34 cellular contexts compared by ENCODE assay signal in the genomic region with DNA sequence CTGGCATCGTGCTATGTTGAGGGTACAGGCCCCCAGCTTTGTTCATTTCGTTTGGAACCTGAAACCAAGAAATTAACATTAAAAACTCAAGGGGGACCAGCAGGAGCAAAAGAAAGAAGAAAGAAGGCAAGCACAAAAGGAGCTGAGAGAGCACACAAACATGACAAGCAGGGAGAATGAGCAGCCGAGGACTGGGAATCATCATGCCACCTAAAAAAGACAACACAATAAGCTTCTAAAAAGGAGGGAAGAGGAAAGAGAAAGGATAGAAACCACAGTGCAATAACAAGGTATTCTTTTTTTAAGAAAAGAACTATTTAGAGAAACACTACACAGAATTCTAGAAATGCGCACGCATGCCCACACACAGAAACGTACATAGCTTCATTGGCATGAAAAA.
A peak's percentile ranks its signal among the peaks of the same experiment; 100 is the strongest.
DNase-seq lines count a peak whose midpoint lies in the region; ATAC-seq, FAIRE-seq and TF ChIP-seq lines count a peak whose summit lies in the region.
"Had no signal": no experiment of that assay in that cellular context is flagged by ENCODE, and none has a peak within 500 bp of the region (broad histone marks: within the 10 kb centered on the region; RNA-seq: fewer than 3 reads in every experiment).

No MANE protein-coding gene starts in this region.

- H3K4me3 ChIP-seq in OCI-LY1 (ENCODE audit: low read depth, low read length, poor library complexity, severe bottlenecking) (no peak overlapping the region), astrocyte (ENCODE audit: insufficient read depth, low read depth, low read length) (no peak overlapping the region)
- H3K4me3 ChIP-seq: A549; BLaER1; BLaER1 treated with 17β-estradiol and CSF1 and Interleukin-3, amounts not matched to agents 10 nM and 100 nM had no signal

- H3F3A ChIP-seq in OCI-LY1 (ENCODE audit: insufficient read depth, low read length): no peaks in the 10 kb centered on the region

- H3K9ac ChIP-seq in OCI-LY1 (ENCODE audit: low read length) (no peak overlapping the region), astrocyte (ENCODE audit: low read length) (no peak overlapping the region)
- H3K9ac ChIP-seq: BLaER1; BLaER1 treated with 17β-estradiol and CSF1 and Interleukin-3, amounts not matched to agents 10 nM and 100 nM had no signal

- H3K4me1 Mint-ChIP-seq in activated naive CD8-positive, alpha-beta T cell treated with anti-CD3 and anti-CD28 coated beads, Interleukin-2, amount 50 U/mL, for 24 hours: peaks cover 7% of the 10 kb centered on the region
- no peaks in the 10 kb centered on the region for H3K4me1 Mint-ChIP-seq in activated naive CD8-positive, alpha-beta T cell treated with anti-CD3 and anti-CD28 coated beads for 36 hours
- H3K4me1 Mint-ChIP-seq in astrocyte (ENCODE audit: low read depth, unreplicated experiment): peaks cover 7% of the 10 kb centered on the region
- H3K4me1 Mint-ChIP-seq: B cell; CD14-positive monocyte; CD4-positive, alpha-beta memory T cell; CD4-positive, CD25-positive, alpha-beta regulatory T cell; CD8-positive, alpha-beta memory T cell had no signal

- no peak overlapping the region for H2AFZ ChIP-seq in OCI-LY1 (ENCODE audit: low read length)
- H2AFZ ChIP-seq in astrocyte (ENCODE audit: low read depth, low read length): no peak overlapping the region

- H3K79me2 ChIP-seq in OCI-LY1 (ENCODE audit: insufficient read depth, low read length) (no peaks in the 10 kb centered on the region), astrocyte (ENCODE audit: insufficient read depth, low read length) (no peaks in the 10 kb centered on the region)

- no peaks in the 10 kb centered on the region for H3K27me3 ChIP-seq in OCI-LY1 (ENCODE audit: insufficient read depth, low read length)
- H3K27me3 ChIP-seq in astrocyte (ENCODE audit: insufficient read depth, low read length): no peaks in the 10 kb centered on the region
- H3K27me3 ChIP-seq: BE2C; BLaER1; BLaER1 treated with 17β-estradiol and CSF1 and Interleukin-3, amounts not matched to agents 10 nM and 100 nM had no signal

- H4K20me1 ChIP-seq in OCI-LY1 (ENCODE audit: insufficient read depth, low read length) (no peaks in the 10 kb centered on the region), astrocyte (ENCODE audit: insufficient read depth, low read length) (no peaks in the 10 kb centered on the region)
- H4K20me1 ChIP-seq: BLaER1; BLaER1 treated with 17β-estradiol and CSF1 and Interleukin-3, amounts not matched to agents 10 nM and 100 nM had no signal

- H3K27ac Mint-ChIP-seq in activated naive CD8-positive, alpha-beta T cell treated with anti-CD3 and anti-CD28 coated beads, Interleukin-2, amount 50 U/mL, for 24 hours: peak overlapping the region; percentile 43
- H3K27ac Mint-ChIP-seq in activated naive CD8-positive, alpha-beta T cell treated with anti-CD3 and anti-CD28 coated beads for 36 hours: no peak overlapping the region
- H3K27ac Mint-ChIP-seq in astrocyte (ENCODE audit: unreplicated experiment): no peak overlapping the region
- H3K27ac Mint-ChIP-seq: B cell; CD14-positive monocyte; CD4-positive, alpha-beta memory T cell; CD4-positive, alpha-beta T cell; CD4-positive, CD25-positive, alpha-beta regulatory T cell; CD8-positive, alpha-beta memory T cell; CD8-positive, alpha-beta T cell had no signal

- TF ChIP-seq CTCF in OCI-LY1 (IDR thresholded peaks at IDR 0.05; ENCODE audit: low read length): no peak
- TF ChIP-seq CTCF in astrocyte (IDR thresholded peaks at IDR 0.05; ENCODE audit: insufficient read depth, low read depth, low read length): no peak

- H3K4me2 ChIP-seq in OCI-LY1 (ENCODE audit: low read length) (no peak overlapping the region), astrocyte (ENCODE audit: low read length) (no peak overlapping the region)
- H3K4me2 ChIP-seq: A549, BLaER1 had no signal

- H3K9me3 Mint-ChIP-seq in activated naive CD8-positive, alpha-beta T cell treated with anti-CD3 and anti-CD28 coated beads, Interleukin-2, amount 50 U/mL, for 24 hours: peaks cover 4% of the 10 kb centered on the region
- peaks cover 5% of the 10 kb centered on the region for H3K9me3 Mint-ChIP-seq in activated naive CD8-positive, alpha-beta T cell treated with anti-CD3 and anti-CD28 coated beads for 36 hours
- H3K9me3 Mint-ChIP-seq in astrocyte (ENCODE audit: unreplicated experiment): no peaks in the 10 kb centered on the region
- H3K9me3 Mint-ChIP-seq: CD4-positive, alpha-beta T cell had no signal

- H3K4me1 ChIP-seq in OCI-LY1 (ENCODE audit: insufficient read depth, low read length, severe bottlenecking) (peaks cover 7% of the 10 kb centered on the region), astrocyte (ENCODE audit: insufficient read depth, low read length) (no peaks in the 10 kb centered on the region)
- H3K4me1 ChIP-seq: BE2C, BLaER1, Caco-2 had no signal

- H3K4me3 Mint-ChIP-seq in activated naive CD8-positive, alpha-beta T cell treated with anti-CD3 and anti-CD28 coated beads, Interleukin-2, amount 50 U/mL, for 24 hours: no peak overlapping the region
- no peak overlapping the region for H3K4me3 Mint-ChIP-seq in activated naive CD8-positive, alpha-beta T cell treated with anti-CD3 and anti-CD28 coated beads for 36 hours
- no peak overlapping the region for H3K4me3 Mint-ChIP-seq in astrocyte (ENCODE audit: unreplicated experiment)
- H3K4me3 Mint-ChIP-seq: B cell; CD14-positive monocyte; CD4-positive, alpha-beta memory T cell; CD4-positive, alpha-beta T cell; CD4-positive, CD25-positive, alpha-beta regulatory T cell; CD8-positive, alpha-beta memory T cell; CD8-positive, alpha-beta T cell had no signal

- peak; percentile 58 for FAIRE-seq in astrocyte (lab: Jason Lieb, UNC)
- FAIRE-seq: A204.1, A549, D721Med had no signal

- H3K36me3 Mint-ChIP-seq in activated naive CD8-positive, alpha-beta T cell treated with anti-CD3 and anti-CD28 coated beads, Interleukin-2, amount 50 U/mL, for 24 hours (ENCODE audit: low read depth): peaks cover 5% of the 10 kb centered on the region
- H3K36me3 Mint-ChIP-seq in activated naive CD8-positive, alpha-beta T cell treated with anti-CD3 and anti-CD28 coated beads for 36 hours: peaks cover 3% of the 10 kb centered on the region
- no peaks in the 10 kb centered on the region for H3K36me3 Mint-ChIP-seq in astrocyte (ENCODE audit: low read depth, unreplicated experiment)
- H3K36me3 Mint-ChIP-seq: CD14-positive monocyte; CD4-positive, alpha-beta memory T cell; CD4-positive, CD25-positive, alpha-beta regulatory T cell; CD8-positive, alpha-beta T cell had no signal

- no peaks in the 10 kb centered on the region for H3K9me3 ChIP-seq in OCI-LY1 (ENCODE audit: low read length)
- no peaks in the 10 kb centered on the region for H3K9me3 ChIP-seq in astrocyte (ENCODE audit: insufficient read depth, low read depth, low read length)
- H3K9me3 ChIP-seq: BE2C, Caco-2 had no signal

- H3K36me3 ChIP-seq in OCI-LY1 (ENCODE audit: insufficient read depth, low read length) (peaks cover 11% of the 10 kb centered on the region; the same call in 1 of the 2 replicates), astrocyte (ENCODE audit: insufficient read depth, low read length) (no peaks in the 10 kb centered on the region)
- H3K36me3 ChIP-seq: BE2C; BLaER1; BLaER1 treated with 17β-estradiol and CSF1 and Interleukin-3, amounts not matched to agents 10 nM and 100 nM had no signal

- no peaks in the 10 kb centered on the region for H3K9me2 ChIP-seq in OCI-LY1 (ENCODE audit: low read depth, low read length)

- DNase-seq in activated naive CD8-positive, alpha-beta T cell treated with anti-CD3 and anti-CD28 coated beads, Interleukin-2, amount 50 U/mL, for 24 hours: no peak
- no peak for DNase-seq in activated naive CD8-positive, alpha-beta T cell treated with anti-CD3 and anti-CD28 coated beads for 36 hours
- DNase-seq in astrocyte (ENCODE audit: low read depth) (no peak), NCI-H1105 (lab: John Stamatoyannopoulos, UW) (no peak), left ventricle myocardium superior (no peak)
- DNase-seq: 8988T; ACHN; AML-193; BE2C; C1 segment of cervical spinal cord; Caco-2; Calu3; CD4-positive, alpha-beta memory T cell; CD4-positive, alpha-beta T cell; CD4-positive, CD25-positive, alpha-beta regulatory T cell; CD8-positive, alpha-beta memory T cell; CD8-positive, alpha-beta T cell; COR-L47; DMS 273 treated with DMSO at 0.1 percent for 48 hours; DMS53; DMS79; DMS79 treated with DMSO at 0.1 percent for 48 hours; DND-41; EL had no signal

- intact Hi-C loops in left ventricle myocardium superior (cut with micrococcal nuclease): no loop called here

- no peaks in the 10 kb centered on the region for H3K27me3 Mint-ChIP-seq in activated naive CD8-positive, alpha-beta T cell treated with anti-CD3 and anti-CD28 coated beads, Interleukin-2, amount 50 U/mL, for 24 hours
- no peaks in the 10 kb centered on the region for H3K27me3 Mint-ChIP-seq in activated naive CD8-positive, alpha-beta T cell treated with anti-CD3 and anti-CD28 coated beads for 36 hours
- no peaks in the 10 kb centered on the region for H3K27me3 Mint-ChIP-seq in astrocyte (ENCODE audit: low read depth, unreplicated experiment)
- H3K27me3 Mint-ChIP-seq: B cell; CD4-positive, alpha-beta memory T cell; CD4-positive, alpha-beta T cell; CD4-positive, CD25-positive, alpha-beta regulatory T cell had no signal

- H3K27ac ChIP-seq in OCI-LY1 (ENCODE audit: low read depth, low read length, poor library complexity, severe bottlenecking): peak overlapping the region; percentile 11
- no peak overlapping the region for H3K27ac ChIP-seq in astrocyte (ENCODE audit: low read depth, low read length)
- H3K27ac ChIP-seq: 22Rv1; A549; BLaER1; BLaER1 treated with 17β-estradiol and CSF1 and Interleukin-3, amounts not matched to agents 10 nM and 100 nM; C4-2B had no signal

- ATAC-seq in activated naive CD8-positive, alpha-beta T cell treated with anti-CD3 and anti-CD28 coated beads, Interleukin-2, amount 50 U/mL, for 24 hours: no peak
- no peak for ATAC-seq in left ventricle myocardium superior
- ATAC-seq: A549; CD8-positive, alpha-beta T cell had no signal
